29 cellular contexts compared by ENCODE assay signal in genomic region chr7:154998481-154998880, GRCh38. TPM values are rescaled to one million over a fixed set of nuclear protein-coding genes. Genes with fewer than 3 reads are reported as not detected.
A peak's percentile ranks its signal among the peaks of the same experiment; 100 is the strongest.
DNase-seq lines count a peak whose midpoint lies in the region; ATAC-seq and TF ChIP-seq lines count a peak whose summit lies in the region.
"Had no signal": no experiment of that assay in that cellular context is flagged by ENCODE, and none has a peak within 500 bp of the region (broad histone marks: within the 10 kb centered on the region; RNA-seq: fewer than 3 reads in every experiment).

No MANE protein-coding gene starts in this region.

- TF ChIP-seq CTCF in RWPE1 (conservative IDR thresholded peaks at IDR 0.05; ENCODE audit: low read depth) (no peak), smooth muscle cell (IDR thresholded peaks at IDR 0.05; ENCODE audit: borderline replicate concordance, insufficient read depth, poor library complexity, severe bottlenecking) (no peak)

- 97% methylated on average over 3 of the region's 3 CpGs for WGBS in smooth muscle cell (ENCODE audit: low lambda C conversion rate)

- POLR2A ChIA-PET in RWPE1 (lab: Yijun Ruan, JAX; ENCODE audit: low non-redundant PET): no interaction called here

- no peak overlapping the region for H3K4me3 ChIP-seq in smooth muscle cell
- H3K4me3 ChIP-seq: A549; BLaER1; BLaER1 treated with 17β-estradiol and CSF1 and Interleukin-3, amounts not matched to agents 10 nM and 100 nM had no signal

- H3K27me3 ChIP-seq in smooth muscle cell (ENCODE audit: low read depth): no peaks in the 10 kb centered on the region
- H3K27me3 ChIP-seq: BE2C; BLaER1; BLaER1 treated with 17β-estradiol and CSF1 and Interleukin-3, amounts not matched to agents 10 nM and 100 nM had no signal

- no peak for ATAC-seq in left lobe of liver
- ATAC-seq: A549; CD8-positive, alpha-beta T cell had no signal

- H3K9me3 ChIP-seq in smooth muscle cell (replicated peaks; ENCODE audit: low read depth): no peaks in the 10 kb centered on the region
- H3K9me3 ChIP-seq: A549; BE2C; BLaER1; BLaER1 treated with 17β-estradiol and CSF1 and Interleukin-3, amounts not matched to agents 10 nM and 100 nM; Caco-2 had no signal

- CTCF ChIA-PET in RWPE1 (lab: Yijun Ruan, JAX): no interaction called here

- H4K20me1 ChIP-seq in smooth muscle cell (ENCODE audit: low read depth): peaks cover 20% of the 10 kb centered on the region

- H3K4me1 ChIP-seq in smooth muscle cell (ENCODE audit: low read depth): no peaks in the 10 kb centered on the region
- H3K4me1 ChIP-seq: BE2C, Caco-2 had no signal

- no peak overlapping the region for H2AFZ ChIP-seq in smooth muscle cell (ENCODE audit: low read depth)

- H3K4me2 ChIP-seq in smooth muscle cell: no peak overlapping the region
- H3K4me2 ChIP-seq: A549; BLaER1; BLaER1 treated with 17β-estradiol and CSF1 and Interleukin-3, amounts not matched to agents 10 nM and 100 nM had no signal

- H3K36me3 ChIP-seq in smooth muscle cell (ENCODE audit: low read depth): peaks cover 3% of the 10 kb centered on the region

- no peaks in the 10 kb centered on the region for H3F3A ChIP-seq in smooth muscle cell (ENCODE audit: low read depth)

- DNase-seq in RWPE1 (ENCODE audit: low spot score) (no peak), epithelial cell of prostate (ENCODE audit: low read depth, low spot score) (no peak), left lobe of liver (ENCODE audit: low spot score) (no peak), smooth muscle cell (lab: John Stamatoyannopoulos, UW; ENCODE audit: unreplicated experiment) (no peak)
- DNase-seq: 8988T; ACHN; AML-193; BE2C; C1 segment of cervical spinal cord; Caco-2; Calu3; CD4-positive, alpha-beta memory T cell; CD4-positive, alpha-beta T cell; CD4-positive, CD25-positive, alpha-beta regulatory T cell; CD8-positive, alpha-beta memory T cell; CD8-positive, alpha-beta T cell; COR-L47; DMS 273 treated with DMSO at 0.1 percent for 48 hours; DMS153; DMS53; DMS79; DMS79 treated with DMSO at 0.1 percent for 48 hours; DND-41; EL had no signal

- H3K79me2 ChIP-seq in smooth muscle cell (ENCODE audit: low read depth): peaks cover 16% of the 10 kb centered on the region

- H3K9ac ChIP-seq in smooth muscle cell (ENCODE audit: low read depth): no peak overlapping the region
- H3K9ac ChIP-seq: BLaER1; BLaER1 treated with 17β-estradiol and CSF1 and Interleukin-3, amounts not matched to agents 10 nM and 100 nM had no signal

- H3K27ac ChIP-seq in RWPE1: peak overlapping the region; percentile 36
- H3K27ac ChIP-seq in epithelial cell of prostate: peak overlapping the region; percentile 34
- no peak overlapping the region for H3K27ac ChIP-seq in smooth muscle cell (ENCODE audit: low read depth)
- H3K27ac ChIP-seq: 22Rv1; A549; BLaER1; BLaER1 treated with 17β-estradiol and CSF1 and Interleukin-3, amounts not matched to agents 10 nM and 100 nM; C4-2B had no signal

RNA-seq across cellular contexts. Expression of gene PAXIP1, which starts 4.4 kb away (rescaled TPM):
- 5.8 TPM for total RNA-seq in left lobe of liver
- total RNA-seq in smooth muscle cell: 7.1 and 10.5 TPM in 2 replicates
- polyA plus RNA-seq in smooth muscle cell: 1.8 and 2.6 TPM in 2 replicates
